In the genomic region with DNA sequence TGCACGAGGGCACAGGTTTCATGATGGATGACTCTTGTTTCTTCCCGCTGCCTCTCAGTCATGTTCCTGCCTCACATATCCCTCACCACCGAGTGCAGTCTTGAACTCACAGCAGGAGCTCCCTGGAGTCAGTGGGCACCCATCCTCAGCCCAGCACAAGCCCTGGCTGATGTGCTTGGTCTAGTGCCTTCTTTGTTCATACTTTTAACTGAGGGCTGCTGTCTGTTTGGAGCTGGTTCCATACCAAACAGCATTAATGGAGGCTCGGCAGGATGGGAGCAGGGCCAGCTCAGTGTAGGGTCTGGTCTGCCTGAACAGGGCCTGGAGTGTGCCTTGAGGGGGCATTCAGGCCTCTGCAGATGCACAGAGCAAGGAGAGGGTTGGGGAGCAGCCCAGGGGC, we compare ENCODE assay signal across 32 cellular contexts. TPM values are rescaled to one million over a fixed set of nuclear protein-coding genes. Genes with fewer than 3 reads are reported as not detected.
"Had no signal": no experiment of that assay in that cellular context is flagged by ENCODE, and none has a peak within 500 bp of the region (broad histone marks: within the 10 kb centered on the region; RNA-seq: fewer than 3 reads in every experiment).

No MANE protein-coding gene starts in this region.

- ATAC-seq: activated CD8-positive, alpha-beta T cell treated with anti-CD3 and anti-CD28 coated beads for 36 hours; activated T-cell treated with anti-CD3 and anti-CD28 coated beads, Interleukin-2, amount 50 U/mL, for 72 hours; activated T-helper 17 cell treated with anti-CD3 and anti-CD28 coated beads, Interleukin-2, amount 50 U/mL, for 72 hours; Panc1; Right ventricle myocardium inferior; SK-N-SH treated with all-trans-retinoic acid at 6 μM for 48 hours; T-cell had no signal

- H3K4me3 ChIP-seq: MG63 had no signal

- H3K4me3 Mint-ChIP-seq: activated B cell treated with CpG ODN at 0.5 μM for 24 hours; activated CD8-positive, alpha-beta T cell treated with anti-CD3 and anti-CD28 coated beads for 36 hours; activated naive CD4-positive, alpha-beta T cell treated with anti-CD3 and anti-CD28 coated beads, Interleukin-2, amount 50 U/mL, for 24 hours; activated T-cell treated with anti-CD3 and anti-CD28 coated beads, Interleukin-2, amount 50 U/mL, for 72 hours; activated T-helper 17 cell treated with anti-CD3 and anti-CD28 coated beads, Interleukin-2, amount 50 U/mL, for 72 hours; brain had no signal

- H3K27ac ChIP-seq: RWPE1, VCaP had no signal

- H3K9me3 Mint-ChIP-seq: activated B cell treated with CpG ODN at 0.5 μM for 24 hours; activated CD8-positive, alpha-beta T cell treated with anti-CD3 and anti-CD28 coated beads for 36 hours; activated naive CD4-positive, alpha-beta T cell treated with anti-CD3 and anti-CD28 coated beads, Interleukin-2, amount 50 U/mL, for 24 hours; activated T-cell treated with anti-CD3 and anti-CD28 coated beads, Interleukin-2, amount 50 U/mL, for 72 hours; activated T-helper 17 cell treated with anti-CD3 and anti-CD28 coated beads, Interleukin-2, amount 50 U/mL, for 72 hours; T-cell had no signal

- H3K36me3 Mint-ChIP-seq: activated naive CD4-positive, alpha-beta T cell treated with anti-CD3 and anti-CD28 coated beads, Interleukin-2, amount 50 U/mL, for 24 hours; brain; T-cell had no signal

- H3K4me1 Mint-ChIP-seq: activated naive CD4-positive, alpha-beta T cell treated with anti-CD3 and anti-CD28 coated beads, Interleukin-2, amount 50 U/mL, for 24 hours; activated T-helper 17 cell treated with anti-CD3 and anti-CD28 coated beads, Interleukin-2, amount 50 U/mL, for 72 hours had no signal

- H3K27ac Mint-ChIP-seq: activated B cell treated with CpG ODN at 0.5 μM for 24 hours; activated CD8-positive, alpha-beta T cell treated with anti-CD3 and anti-CD28 coated beads for 36 hours; activated naive CD4-positive, alpha-beta T cell treated with anti-CD3 and anti-CD28 coated beads, Interleukin-2, amount 50 U/mL, for 24 hours; activated T-cell treated with anti-CD3 and anti-CD28 coated beads, Interleukin-2, amount 50 U/mL, for 72 hours; activated T-helper 17 cell treated with anti-CD3 and anti-CD28 coated beads, Interleukin-2, amount 50 U/mL, for 72 hours; T-cell had no signal

- H3K9me3 ChIP-seq: MG63 had no signal

- DNase-seq: activated B cell treated with CpG ODN at 0.5 μM for 24 hours; activated CD4-positive, alpha-beta T cell treated with anti-CD3 and anti-CD28 coated beads for 4 hours; activated CD4-positive, CD25-positive, alpha-beta regulatory T cell treated with anti-CD3 and anti-CD28 coated beads, Interleukin-2, amount 50 U/mL, for 72 hours; activated CD8-positive, alpha-beta T cell treated with anti-CD3 and anti-CD28 coated beads for 36 hours; activated effector memory CD4-positive, alpha-beta T cell treated with anti-CD3 and anti-CD28 coated beads, Interleukin-2, amount 50 U/mL, for 16 hours; activated naive CD4-positive, alpha-beta T cell; activated T-cell treated with anti-CD3 and anti-CD28 coated beads, Interleukin-2, amount 50 U/mL, for 1 hour; activated T-cell treated with anti-CD3 and anti-CD28 coated beads, Interleukin-2, amount 50 U/mL, for 72 hours; anterior cingulate cortex; Kasumi-1; KG1; MG63; NCI-H1048; NCI-H1105 treated with DMSO at 0.1 percent for 48 hours; NCI-H1436; NCI-H1694; NCI-H1930; NCI-H345; NCI-H524 treated with DMSO at 0.1 percent for 48 hours; SIG-M5; T-cell; T-helper 2 cell; T-helper 9 cell had no signal

- H3K27me3 ChIP-seq: MG63 had no signal

- H3K36me3 ChIP-seq: MG63 had no signal

RNA-seq across cellular contexts. Expression of a gene that starts 54.5 kb away (rescaled TPM):
- total RNA-seq: activated B cell treated with CpG ODN at 0.5 μM for 24 hours; activated CD8-positive, alpha-beta memory T cell treated with anti-CD3 and anti-CD28 coated beads for 36 hours; activated CD8-positive, alpha-beta T cell treated with anti-CD3 and anti-CD28 coated beads for 36 hours; activated T-cell treated with anti-CD3 and anti-CD28 coated beads, Interleukin-2, amount 50 U/mL, for 72 hours; activated T-helper 17 cell treated with anti-CD3 and anti-CD28 coated beads, Interleukin-2, amount 50 U/mL, for 72 hours had no signal
